22 cellular contexts compared by ENCODE assay signal in genomic region chr2:174829550-174829949, GRCh38.
"Had no signal": no experiment of that assay in that cellular context is flagged by ENCODE, and none has a peak within 500 bp of the region (broad histone marks: within the 10 kb centered on the region; RNA-seq: fewer than 3 reads in every experiment).

No MANE protein-coding gene starts in this region.

- H3K27me3 ChIP-seq: breast epithelium, foreskin keratinocyte, heart right ventricle, neutrophil, ovary, sigmoid colon, tibial nerve had no signal

- H3K4me3 ChIP-seq: breast epithelium, coronary artery, heart right ventricle, lower lobe of right lung, ovary, sigmoid colon, tibial nerve had no signal

- H3K27me3 Mint-ChIP-seq: activated CD4-positive, alpha-beta memory T cell treated with anti-CD3 and anti-CD28 coated beads, Interleukin-2, amount 10 ng/mL, durations not matched to agents 7 days and 5 days; activated CD4-positive, alpha-beta T cell treated with anti-CD3 and anti-CD28 coated beads, Interleukin-2, amount 10 ng/mL, durations not matched to agents 7 days and 5 days; progenitor cell of endocrine pancreas had no signal

- H3K9me3 ChIP-seq: lower lobe of right lung, neutrophil, ovary, sigmoid colon, tibial nerve had no signal

- H3K36me3 ChIP-seq: breast epithelium, heart right ventricle, lower lobe of right lung, neutrophil, ovary, sigmoid colon, tibial nerve had no signal

- H3K27ac Mint-ChIP-seq: activated CD4-positive, alpha-beta memory T cell treated with anti-CD3 and anti-CD28 coated beads, Interleukin-2, amount 10 ng/mL, durations not matched to agents 7 days and 5 days; activated CD4-positive, alpha-beta T cell treated with anti-CD3 and anti-CD28 coated beads, Interleukin-2, amount 10 ng/mL, durations not matched to agents 7 days and 5 days; activated naive CD4-positive, alpha-beta T cell treated with anti-CD3 and anti-CD28 coated beads, Interleukin-2, amount 50 U/mL, for 72 hours; natural killer cell had no signal

- H3K27ac ChIP-seq: coronary artery, foreskin keratinocyte, lower lobe of right lung, neutrophil, ovary, sigmoid colon had no signal

- ATAC-seq: activated naive CD4-positive, alpha-beta T cell treated with anti-CD3 and anti-CD28 coated beads, Interleukin-2, amount 50 U/mL, for 72 hours; activated T-cell treated with anti-CD3 and anti-CD28 coated beads, Interleukin-2, amount 50 U/mL, for 4 hours; effector memory CD8-positive, alpha-beta T cell; foreskin keratinocyte; heart right ventricle; lower lobe of right lung; natural killer cell had no signal

- DNase-seq: activated CD4-positive, alpha-beta memory T cell treated with anti-CD3 and anti-CD28 coated beads, Interleukin-2, amount 10 ng/mL, durations not matched to agents 7 days and 5 days; activated CD4-positive, alpha-beta T cell treated with anti-CD3 and anti-CD28 coated beads for 1 hour; activated CD4-positive, alpha-beta T cell treated with anti-CD3 and anti-CD28 coated beads, Interleukin-2, amount 10 ng/mL, durations not matched to agents 7 days and 5 days; activated naive CD4-positive, alpha-beta T cell; activated T-cell treated with anti-CD3 and anti-CD28 coated beads, Interleukin-2, amount 50 U/mL, for 4 hours; effector memory CD8-positive, alpha-beta T cell; foreskin keratinocyte; heart right ventricle; lower lobe of right lung; mesenchymal stem cell; natural killer cell; ovary; sigmoid colon; stimulated activated CD4-positive, alpha-beta T cell treated with anti-CD3 and anti-CD28 coated beads, Interleukin-15, amount 100 ng/mL, for 24 hours; stimulated activated naive CD4-positive, alpha-beta T cell treated with Interleukin-2 at 50 U/mL for 16 hours; T-helper 2 cell had no signal

- H3K4me1 ChIP-seq: foreskin keratinocyte had no signal

- H3K4me3 Mint-ChIP-seq: activated CD4-positive, alpha-beta memory T cell treated with anti-CD3 and anti-CD28 coated beads, Interleukin-2, amount 10 ng/mL, durations not matched to agents 7 days and 5 days; activated CD4-positive, alpha-beta T cell treated with anti-CD3 and anti-CD28 coated beads, Interleukin-2, amount 10 ng/mL, durations not matched to agents 7 days and 5 days; activated T-cell treated with anti-CD3 and anti-CD28 coated beads, Interleukin-2, amount 50 U/mL, for 4 hours; effector memory CD8-positive, alpha-beta T cell; natural killer cell had no signal
